16 cellular contexts compared by ENCODE assay signal in the genomic region with DNA sequence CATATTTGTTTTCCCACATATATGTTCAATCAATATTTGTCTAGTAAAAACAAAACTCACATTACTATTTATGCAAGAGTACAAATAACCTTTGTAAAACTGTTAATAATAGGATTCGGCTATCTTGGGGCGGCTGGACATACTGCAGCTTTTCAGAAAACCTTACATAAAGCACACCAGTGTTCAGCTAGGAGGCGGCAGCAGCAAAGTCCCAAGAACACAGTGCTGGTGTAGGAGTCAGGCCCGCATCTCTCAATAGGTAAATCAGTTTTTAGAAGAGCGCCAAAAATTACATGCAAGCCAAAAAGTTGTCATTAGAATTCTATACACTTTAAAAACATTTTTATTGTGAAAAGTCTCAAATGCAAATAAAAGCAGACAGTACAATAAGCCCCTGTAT. TPM values are rescaled to one million over a fixed set of nuclear protein-coding genes. Genes with fewer than 3 reads are reported as not detected.
DNase-seq lines count a peak whose midpoint lies in the region; ATAC-seq and TF ChIP-seq lines count a peak whose summit lies in the region.
"Had no signal": no experiment of that assay in that cellular context is flagged by ENCODE, and none has a peak within 500 bp of the region (broad histone marks: within the 10 kb centered on the region; RNA-seq: fewer than 3 reads in every experiment).

No MANE protein-coding gene starts in this region.

- peaks cover 97% of the 10 kb centered on the region for H3K4me1 ChIP-seq in CD8-positive, alpha-beta T cell (ENCODE audit: insufficient read depth, low read length)
- H3K4me1 ChIP-seq in OCI-LY1 (ENCODE audit: insufficient read depth, low read length, severe bottlenecking) (peaks cover 100% of the 10 kb centered on the region), right atrium auricular region (peaks cover 0 to 38% of the 10 kb centered on the region in 2 donors), neuronal stem cell (ENCODE audit: control insufficient read depth in 2 of 2, insufficient read depth in 1 of 2, low read depth in 1 of 2, low read length in 2 of 2) (peaks cover 4 to 55% of the 10 kb centered on the region in 2 donors)

- ATAC-seq in CD8-positive, alpha-beta T cell: no peak
- ATAC-seq in activated naive CD8-positive, alpha-beta T cell treated with anti-CD3 and anti-CD28 coated beads, Interleukin-2, amount 50 U/mL, for 24 hours: no peak
- ATAC-seq in left ventricle myocardium superior: no peak
- ATAC-seq: left colon, mucosa of descending colon had no signal

- peaks cover 26% of the 10 kb centered on the region for H3K79me1 ChIP-seq in neuronal stem cell (ENCODE audit: low read depth, low read length)

- no peak overlapping the region for H3K4ac ChIP-seq in neuronal stem cell (ENCODE audit: low read length)

- no peaks in the 10 kb centered on the region for H3K27me3 Mint-ChIP-seq in CD8-positive, alpha-beta T cell (ENCODE audit: low read depth)
- no peaks in the 10 kb centered on the region for H3K27me3 Mint-ChIP-seq in activated naive CD8-positive, alpha-beta T cell treated with anti-CD3 and anti-CD28 coated beads, Interleukin-2, amount 50 U/mL, for 24 hours
- H3K27me3 Mint-ChIP-seq in neural crest cell (ENCODE audit: low read depth): no peaks in the 10 kb centered on the region

- H3K79me2 ChIP-seq in OCI-LY1 (ENCODE audit: insufficient read depth, low read length): peaks cover 78% of the 10 kb centered on the region

- CTCF ChIA-PET in CD8-positive, alpha-beta T cell (lab: Charles Lee): interaction anchor here (0.6 to 16.1 kb wide), 4 partner anchors 9 to 38 kb away, joined by 3 to 120 read pairs (median 6); no protein-coding TSS in a partner anchor

- H2AFZ ChIP-seq in OCI-LY1 (ENCODE audit: low read length) (no peak overlapping the region), neuronal stem cell (ENCODE audit: low read length) (no peak overlapping the region)

- no peak overlapping the region for H4K8ac ChIP-seq in neuronal stem cell (ENCODE audit: low read depth, low read length)

- H2BK120ac ChIP-seq in neuronal stem cell (ENCODE audit: low read depth, low read length): no peak overlapping the region

- peaks cover 7% of the 10 kb centered on the region for H3K36me3 ChIP-seq in CD8-positive, alpha-beta T cell (ENCODE audit: insufficient read depth, low read length)
- peaks cover 14% of the 10 kb centered on the region; the same call in 1 of the 2 replicates for H3K36me3 ChIP-seq in OCI-LY1 (ENCODE audit: insufficient read depth, low read length)
- no peaks in the 10 kb centered on the region for H3K36me3 ChIP-seq in right atrium auricular region
- peaks cover 0 to 10% of the 10 kb centered on the region in 2 donors for H3K36me3 ChIP-seq in neuronal stem cell (replicated peaks in 1 of 2; ENCODE audit: control insufficient read depth in 2 of 2, insufficient read depth in 2 of 2, low read length in 2 of 2)
- H3K36me3 ChIP-seq: colonic mucosa, upper lobe of left lung had no signal

- intact Hi-C loops in CD8-positive, alpha-beta T cell (cut with DNase I, micrococcal nuclease): no loop called here
- intact Hi-C loops in left ventricle myocardium superior (cut with micrococcal nuclease): no loop called here

- H3K27ac ChIP-seq in CD8-positive, alpha-beta T cell (ENCODE audit: low read depth, low read length): no peak overlapping the region
- H3K27ac ChIP-seq in OCI-LY1 (ENCODE audit: low read depth, low read length, poor library complexity, severe bottlenecking) (peak overlapping the region; percentile 92), right atrium auricular region (no peak overlapping the region), neuronal stem cell (replicated peaks; ENCODE audit: low read length) (no peak overlapping the region)
- H3K27ac ChIP-seq: colonic mucosa had no signal

- DNase-seq in CD8-positive, alpha-beta T cell: no peak
- DNase-seq in activated naive CD8-positive, alpha-beta T cell treated with anti-CD3 and anti-CD28 coated beads, Interleukin-2, amount 50 U/mL, for 24 hours: no peak
- DNase-seq in neural crest cell (ENCODE audit: low read depth, low spot score): no peak
- DNase-seq in right atrium auricular region (ENCODE audit: low spot score): no peak
- DNase-seq in left ventricle myocardium superior: no peak
- no peak for DNase-seq in stimulated activated CD4-positive, alpha-beta T cell treated with anti-CD3 and anti-CD28 coated beads, Interleukin-4, amount 100 ng/mL, for 24 hours
- no peak for DNase-seq in neuronal stem cell (ENCODE audit: low spot score)
- DNase-seq: colonic mucosa; HCEC 1CT; left colon; NCI-H774; spleen; stimulated activated naive CD4-positive, alpha-beta T cell; upper lobe of left lung had no signal

- H4K20me1 ChIP-seq in OCI-LY1 (ENCODE audit: insufficient read depth, low read length): no peaks in the 10 kb centered on the region

- H3K18ac ChIP-seq in neuronal stem cell (ENCODE audit: low read length): no peak overlapping the region

- H3K4me2 ChIP-seq in OCI-LY1 (ENCODE audit: low read length) (no peak overlapping the region), neuronal stem cell (ENCODE audit: insufficient read depth, low read length, poor library complexity, severe bottlenecking) (no peak overlapping the region)

- H3K9ac ChIP-seq in OCI-LY1 (ENCODE audit: low read length) (peak overlapping the region; percentile 25; the same call in 1 of the 2 replicates), neuronal stem cell (ENCODE audit: low read depth, low read length, poor library complexity) (no peak overlapping the region)

- no peaks in the 10 kb centered on the region for H3K9me3 ChIP-seq in CD8-positive, alpha-beta T cell (ENCODE audit: low read length)
- H3K9me3 ChIP-seq in OCI-LY1 (ENCODE audit: low read length) (no peaks in the 10 kb centered on the region), right atrium auricular region (no peaks in the 10 kb centered on the region), neuronal stem cell (replicated peaks in 1 of 2; ENCODE audit: control insufficient read depth in 2 of 2, insufficient read depth in 1 of 2, low read depth in 1 of 2, low read length in 2 of 2) (no peaks in the 10 kb centered on the region)
- H3K9me3 ChIP-seq: colonic mucosa, mucosa of descending colon, spleen, upper lobe of left lung had no signal

- H3K23ac ChIP-seq in neuronal stem cell (ENCODE audit: low read depth, low read length, poor library complexity): no peak overlapping the region

- no peak overlapping the region for H2AK5ac ChIP-seq in neuronal stem cell (ENCODE audit: low read depth, low read length)

- H3K9me2 ChIP-seq in OCI-LY1 (ENCODE audit: low read depth, low read length): no peaks in the 10 kb centered on the region

- no peaks in the 10 kb centered on the region; the same call in 1 of the 2 replicates for H3F3A ChIP-seq in OCI-LY1 (ENCODE audit: insufficient read depth, low read length)

- TF ChIP-seq CTCF in CD8-positive, alpha-beta T cell (IDR thresholded peaks at IDR 0.05): no peak
- TF ChIP-seq CTCF in OCI-LY1 (IDR thresholded peaks at IDR 0.05; ENCODE audit: low read length) (no peak), neural crest cell (conservative IDR thresholded peaks at IDR 0.05) (no peak), right atrium auricular region (IDR thresholded peaks at IDR 0.05) (no peak)

- H3K14ac ChIP-seq in neuronal stem cell (ENCODE audit: low read length): no peak overlapping the region

- peaks cover 98% of the 10 kb centered on the region for H3K4me1 Mint-ChIP-seq in CD8-positive, alpha-beta T cell (ENCODE audit: low read depth)
- peaks cover 97% of the 10 kb centered on the region for H3K4me1 Mint-ChIP-seq in activated naive CD8-positive, alpha-beta T cell treated with anti-CD3 and anti-CD28 coated beads, Interleukin-2, amount 50 U/mL, for 24 hours
- H3K4me1 Mint-ChIP-seq in neural crest cell: peaks cover 73% of the 10 kb centered on the region

- WGBS in neuronal stem cell (ENCODE audit: extremely low coverage in 2 of 2, insufficient read length in 2 of 2, insufficient replicate concordance in 1 of 2), 2 donors: no CpG with 5 or more reads among the region's 5 CpGs

- H2BK15ac ChIP-seq in neuronal stem cell (ENCODE audit: low read length): no peak overlapping the region

- peaks cover 78% of the 10 kb centered on the region for H3K36me3 Mint-ChIP-seq in CD8-positive, alpha-beta T cell
- peaks cover 8% of the 10 kb centered on the region for H3K36me3 Mint-ChIP-seq in activated naive CD8-positive, alpha-beta T cell treated with anti-CD3 and anti-CD28 coated beads, Interleukin-2, amount 50 U/mL, for 24 hours (ENCODE audit: low read depth)
- no peaks in the 10 kb centered on the region for H3K36me3 Mint-ChIP-seq in neural crest cell (ENCODE audit: low read depth)

- POLR2A ChIA-PET in CD8-positive, alpha-beta T cell (lab: Charles Lee): no interaction called here

- peak overlapping the region; percentile 39 for H3K4me3 Mint-ChIP-seq in CD8-positive, alpha-beta T cell
- no peak overlapping the region for H3K4me3 Mint-ChIP-seq in activated naive CD8-positive, alpha-beta T cell treated with anti-CD3 and anti-CD28 coated beads, Interleukin-2, amount 50 U/mL, for 24 hours
- H3K4me3 Mint-ChIP-seq in neural crest cell: no peak overlapping the region

- no peaks in the 10 kb centered on the region for H3K9me3 Mint-ChIP-seq in CD8-positive, alpha-beta T cell
- H3K9me3 Mint-ChIP-seq in activated naive CD8-positive, alpha-beta T cell treated with anti-CD3 and anti-CD28 coated beads, Interleukin-2, amount 50 U/mL, for 24 hours: no peaks in the 10 kb centered on the region
- H3K9me3 Mint-ChIP-seq in neural crest cell: no peaks in the 10 kb centered on the region

- no peak overlapping the region for H3K4me3 ChIP-seq in CD8-positive, alpha-beta T cell (ENCODE audit: low read depth, low read length)
- H3K4me3 ChIP-seq in OCI-LY1 (ENCODE audit: low read depth, low read length, poor library complexity, severe bottlenecking) (no peak overlapping the region), right atrium auricular region (no peak overlapping the region), neuronal stem cell (ENCODE audit: low read length in 2 of 2) (no peak overlapping the region)
- H3K4me3 ChIP-seq: colonic mucosa, mucosa of descending colon, spleen, upper lobe of left lung had no signal

- no peak overlapping the region for H2BK5ac ChIP-seq in neuronal stem cell (ENCODE audit: low read length)

- H2BK12ac ChIP-seq in neuronal stem cell (ENCODE audit: low read length): no peak overlapping the region

- H3K27ac Mint-ChIP-seq in CD8-positive, alpha-beta T cell: peak overlapping the region; percentile 93
- peak overlapping the region; percentile 45 for H3K27ac Mint-ChIP-seq in activated naive CD8-positive, alpha-beta T cell treated with anti-CD3 and anti-CD28 coated beads, Interleukin-2, amount 50 U/mL, for 24 hours
- peak overlapping the region; percentile 20 for H3K27ac Mint-ChIP-seq in neural crest cell (ENCODE audit: unreplicated experiment)

- H4K91ac ChIP-seq in neuronal stem cell (ENCODE audit: low read depth, low read length, poor library complexity): no peak overlapping the region

- H3K27me3 ChIP-seq in CD8-positive, alpha-beta T cell (ENCODE audit: insufficient read depth, low read length): no peaks in the 10 kb centered on the region
- H3K27me3 ChIP-seq in OCI-LY1 (ENCODE audit: insufficient read depth, low read length) (no peaks in the 10 kb centered on the region), right atrium auricular region (no peaks in the 10 kb centered on the region), neuronal stem cell (ENCODE audit: control insufficient read depth in 3 of 3, insufficient read depth in 3 of 3, low read depth in 1 of 3, low read length in 3 of 3) (no peaks in the 10 kb centered on the region)
- H3K27me3 ChIP-seq: colonic mucosa, spleen, upper lobe of left lung had no signal

RNA-seq across cellular contexts. Expression of gene CCDC88C, which starts 37.5 kb away (rescaled TPM):
- 100 to 1,000 TPM; 266 to 273 TPM for total RNA-seq in CD8-positive, alpha-beta T cell
- total RNA-seq in neural crest cell (44.6 and 44.7 TPM in 2 replicates), right atrium auricular region (1 to 10 TPM; 4.0 to 4.4 TPM), left ventricle myocardium superior (3.2 TPM)
- 18.8 TPM for polyA plus RNA-seq in neuronal stem cell (2013, experiment 1 of 2)
- polyA plus RNA-seq in neuronal stem cell (2013, experiment 2 of 2): 18.5 TPM

Comparison
In these comparisons a context has a peak if more than half of its experiments do, and no peak if none do; other contexts are left out.
1. H3K27ac Mint-ChIP-seq: peak in every context shown above with its lines; median percentile 93 in CD8-positive, alpha-beta T cell; 45 in activated naive CD8-positive, alpha-beta T cell treated with anti-CD3 and anti-CD28 coated beads, Interleukin-2, amount 50 U/mL, for 24 hours; 20 in neural crest cell.